ENCODE assay signal across 13 cellular contexts in the genomic region with DNA sequence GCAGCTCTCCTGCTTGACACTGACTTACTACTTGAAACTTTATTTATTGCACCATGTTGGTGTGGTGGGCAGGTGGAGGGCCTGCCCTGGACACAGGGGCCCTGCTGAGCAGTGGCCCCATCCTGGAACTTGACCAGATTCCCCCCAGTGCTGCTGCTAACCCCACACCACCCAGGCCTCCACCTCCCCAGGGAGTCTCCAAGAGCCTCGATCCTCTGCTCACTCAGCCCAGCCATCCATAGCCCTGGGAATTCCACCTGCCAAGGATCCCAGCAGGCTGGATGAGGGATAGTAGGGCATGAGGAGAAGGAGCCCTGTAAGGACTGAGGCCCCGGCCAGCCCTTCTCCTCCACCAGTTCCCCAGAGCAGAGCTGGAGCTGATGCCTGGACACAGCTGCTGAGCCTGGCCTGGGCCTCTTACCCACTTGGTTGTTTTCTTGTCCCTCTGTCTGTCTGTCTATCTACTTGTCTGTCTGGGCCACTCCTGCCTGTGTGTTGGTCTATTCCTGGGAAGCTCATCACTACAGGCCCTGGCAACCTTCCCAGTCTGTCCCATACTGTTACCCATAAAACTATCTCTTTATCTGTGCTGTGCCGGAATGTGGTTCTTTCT. TPM values are rescaled to one million over a fixed set of nuclear protein-coding genes. Genes with fewer than 3 reads are reported as not detected.
DNase-seq lines count a peak whose midpoint lies in the region; ATAC-seq and TF ChIP-seq lines count a peak whose summit lies in the region.
"Had no signal": no experiment of that assay in that cellular context is flagged by ENCODE, and none has a peak within 500 bp of the region (broad histone marks: within the 10 kb centered on the region; RNA-seq: fewer than 3 reads in every experiment).

No MANE protein-coding gene starts in this region.

- H3K27me3 ChIP-seq in prostate gland (replicated peaks; ENCODE audit: insufficient read depth): no peaks in the 10 kb centered on the region
- H3K27me3 ChIP-seq: upper lobe of left lung had no signal

- no peaks in the 10 kb centered on the region for H3K9me3 Mint-ChIP-seq in HFFc6
- H3K9me3 Mint-ChIP-seq in chondrocyte (ENCODE audit: low read depth): no peaks in the 10 kb centered on the region

- WGBS in prostate gland: 64% methylated on average over 3 of the region's 3 CpGs

- H3K4me1 Mint-ChIP-seq in HFFc6 (ENCODE audit: low read depth) (peaks cover 45% of the 10 kb centered on the region), chondrocyte (ENCODE audit: low read depth) (peaks cover 77% of the 10 kb centered on the region)

- H3K27me3 Mint-ChIP-seq in HFFc6 (ENCODE audit: insufficient read depth) (peaks cover 4% of the 10 kb centered on the region), chondrocyte (ENCODE audit: low read depth) (no peaks in the 10 kb centered on the region)
- H3K27me3 Mint-ChIP-seq: activated CD8-positive, alpha-beta memory T cell treated with anti-CD3 and anti-CD28 coated beads, Interleukin-2, amount 10 ng/mL, durations not matched to agents 7 days and 5 days had no signal

- H3K27ac Mint-ChIP-seq in HFFc6 (peak overlapping the region; percentile 4; the same call in 1 of the 2 replicates), chondrocyte (ENCODE audit: unreplicated experiment) (peak overlapping the region; percentile 78)
- H3K27ac Mint-ChIP-seq: activated CD8-positive, alpha-beta memory T cell treated with anti-CD3 and anti-CD28 coated beads, Interleukin-2, amount 10 ng/mL, durations not matched to agents 7 days and 5 days had no signal

- no peak for ATAC-seq in HG03378 (IDR thresholded peaks at IDR 0.05; ENCODE audit: unreplicated experiment)
- ATAC-seq: activated CD8-positive, alpha-beta memory T cell treated with anti-CD3 and anti-CD28 coated beads, Interleukin-2, amount 10 ng/mL, durations not matched to agents 7 days and 5 days had no signal

- DNase-seq in DMS 273 (lab: John Stamatoyannopoulos, UW; ENCODE audit: unreplicated experiment): peak; percentile 58
- DNase-seq in DMS 273 treated with DMSO at 0.1 percent for 48 hours (lab: John Stamatoyannopoulos, UW): no peak
- DNase-seq in HFFc6: peak; percentile 53
- DNase-seq in chondrocyte (ENCODE audit: low spot score): no peak
- DNase-seq in prostate gland (ENCODE audit: low spot score): peak; percentile 40
- DNase-seq in NCI-H1436 treated with DMSO at 0.1 percent for 48 hours (lab: John Stamatoyannopoulos, UW): no peak
- DNase-seq in NCI-H524 (lab: John Stamatoyannopoulos, UW): no peak
- DNase-seq: activated CD8-positive, alpha-beta memory T cell treated with anti-CD3 and anti-CD28 coated beads, Interleukin-2, amount 10 ng/mL, durations not matched to agents 7 days and 5 days; caudate nucleus; MM.1S had no signal

- TF ChIP-seq POLR2A in prostate gland (IDR thresholded peaks at IDR 0.05): no peak

- H3K36me3 Mint-ChIP-seq in HFFc6 (ENCODE audit: low read depth) (peaks cover 5% of the 10 kb centered on the region; the same call in 1 of the 2 replicates), chondrocyte (ENCODE audit: low read depth) (peaks cover 14% of the 10 kb centered on the region)

- TF ChIP-seq CTCF in HFFc6 (IDR thresholded peaks at IDR 0.05) (no peak), chondrocyte (IDR thresholded peaks at IDR 0.05) (no peak), prostate gland (IDR thresholded peaks at IDR 0.05) (no peak)

- intact Hi-C loops in prostate gland (cut with DNase I): no loop called here

- H3K36me3 ChIP-seq in prostate gland: no peaks in the 10 kb centered on the region

- H3K4me3 ChIP-seq in prostate gland: no peak overlapping the region
- H3K4me3 ChIP-seq: upper lobe of left lung had no signal

- peak overlapping the region; percentile 31; the same call in 1 of the 2 replicates for H3K4me3 Mint-ChIP-seq in HFFc6
- H3K4me3 Mint-ChIP-seq in chondrocyte (ENCODE audit: unreplicated experiment): peak overlapping the region; percentile 69
- H3K4me3 Mint-ChIP-seq: activated CD8-positive, alpha-beta memory T cell treated with anti-CD3 and anti-CD28 coated beads, Interleukin-2, amount 10 ng/mL, durations not matched to agents 7 days and 5 days had no signal

- H3K9me3 ChIP-seq in prostate gland: no peaks in the 10 kb centered on the region
- H3K9me3 ChIP-seq: upper lobe of left lung had no signal

- H3K4me1 ChIP-seq in prostate gland (replicated peaks): peaks cover 5% of the 10 kb centered on the region

- peak overlapping the region in 1 of 2 donors; percentile 10 for H3K27ac ChIP-seq in prostate gland
- H3K27ac ChIP-seq: 22Rv1, upper lobe of left lung had no signal

RNA-seq across cellular contexts. Expression of a gene that starts 2.8 kb away (rescaled TPM):
- total RNA-seq in HFFc6 (2021; fragmentation: NEBNext Ultra II Directional; extraction: Animal tissue kit (Norgen Biotek cat#: 25700)): 10 to 100 TPM; 20.8 to 26.0 (median 24.2) TPM
- total RNA-seq in chondrocyte (2.8 to 78.5 TPM (median 77.6 TPM) in 3 replicates), prostate gland (1 to 10 TPM in 1 of 2 donors, under 1 TPM in 1; 0.18 to 2.7 TPM)

RNA-seq across cellular contexts. Expression of a gene that starts 26.9 kb away (rescaled TPM):
- total RNA-seq in HFFc6 (2021; fragmentation: NEBNext Ultra II Directional; extraction: Animal tissue kit (Norgen Biotek cat#: 25700)): under 1 TPM in 2 of 6 experiments, not detected in 4; 0.05 to 0.11 TPM
- 0.36 to 0.45 TPM in 2 of 3 replicates, not detected in the other for total RNA-seq in chondrocyte
- total RNA-seq in prostate gland: 1 to 10 TPM; 6.2 to 6.5 TPM

Comparison
In these comparisons a context has a peak if more than half of its experiments do, and no peak if none do; other contexts are left out.
1. DNase-seq: peak in DMS 273 (single experiment), HFFc6 (single experiment) and prostate gland (single experiment); none in DMS 273 treated with DMSO at 0.1 percent for 48 hours (single experiment), chondrocyte (single experiment), NCI-H1436 treated with DMSO at 0.1 percent for 48 hours (single experiment) and NCI-H524 (0 of 2).